In the genomic region with DNA sequence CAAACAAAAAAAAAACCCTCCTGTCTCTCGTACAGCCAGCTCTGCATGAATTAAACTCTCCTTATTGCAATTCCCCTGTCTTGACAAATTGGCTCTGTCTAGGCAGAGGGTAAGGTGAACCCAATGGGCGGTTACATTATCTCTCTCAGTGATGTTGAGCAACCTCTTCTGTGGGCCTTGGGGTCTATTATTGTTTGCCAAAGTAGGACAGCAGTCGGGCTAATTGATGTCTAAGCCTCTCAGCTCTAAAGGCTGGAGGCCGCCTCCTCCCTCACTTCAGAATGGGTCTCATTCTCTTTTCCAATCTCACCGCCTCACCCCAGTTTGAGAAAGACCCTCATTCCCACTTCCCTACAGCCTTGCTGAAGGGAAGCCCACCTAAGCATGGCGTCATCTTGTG, we compare ENCODE assay signal across 8 cellular contexts. TPM values are rescaled to one million over a fixed set of nuclear protein-coding genes. Genes with fewer than 3 reads are reported as not detected.
A peak's percentile ranks its signal among the peaks of the same experiment; 100 is the strongest.
DNase-seq lines count a peak whose midpoint lies in the region; ATAC-seq, FAIRE-seq and TF ChIP-seq lines count a peak whose summit lies in the region.

No MANE protein-coding gene starts in this region.

- no peak overlapping the region for H3K4me3 ChIP-seq in right atrium auricular region

- no peak for FAIRE-seq in frontal cortex (lab: Jason Lieb, UNC)

- intact Hi-C loops in Right ventricle myocardium superior (cut with DNase I) = loop anchor here (5.0 kb wide), 2 partner anchors 34 to 129 kb away; no protein-coding TSS in a partner anchor
- intact Hi-C loops in natural killer cell (cut with micrococcal nuclease) = loop anchor here (2.0 kb wide), 1 partner anchor 47 kb away; no protein-coding TSS in a partner anchor

- peak overlapping the region; percentile 97 for H3K4me3 Mint-ChIP-seq in central memory CD8-positive, alpha-beta T cell
- peak overlapping the region; percentile 72 for H3K4me3 Mint-ChIP-seq in natural killer cell

- H3K4me1 Mint-ChIP-seq in central memory CD8-positive, alpha-beta T cell = peaks cover 59% of the 10 kb centered on the region
- H3K4me1 Mint-ChIP-seq in natural killer cell = peaks cover 46 to 69% of the 10 kb centered on the region in 2 donors

- H3K36me3 ChIP-seq in right atrium auricular region = peaks cover under 1% of the 10 kb centered on the region

- H3K9me3 Mint-ChIP-seq in central memory CD8-positive, alpha-beta T cell = no peaks in the 10 kb centered on the region
- H3K9me3 Mint-ChIP-seq in natural killer cell = no peaks in the 10 kb centered on the region

- peaks cover 0 to 64% of the 10 kb centered on the region in 2 donors for H3K4me1 ChIP-seq in right atrium auricular region

- no peak for ATAC-seq in Right ventricle myocardium superior (ENCODE audit: poor library complexity)
- ATAC-seq in central memory CD8-positive, alpha-beta T cell (replicated peaks; ENCODE audit: extremely low read depth, poor library complexity, severe bottlenecking) = no peak
- ATAC-seq in natural killer cell = no peak
- no peak for ATAC-seq in GM21786 (IDR thresholded peaks at IDR 0.05; ENCODE audit: unreplicated experiment)

- no peaks in the 10 kb centered on the region for H3K9me3 ChIP-seq in right atrium auricular region

- H3K27ac ChIP-seq in right atrium auricular region = peak overlapping the region; percentile 98

- H3K36me3 Mint-ChIP-seq in central memory CD8-positive, alpha-beta T cell (ENCODE audit: insufficient read depth) = peaks cover 22% of the 10 kb centered on the region
- H3K36me3 Mint-ChIP-seq in natural killer cell = no peaks in the 10 kb centered on the region

- no peak for TF ChIP-seq CTCF in right atrium auricular region (IDR thresholded peaks at IDR 0.05)
- TF ChIP-seq CTCF in natural killer cell (IDR thresholded peaks at IDR 0.05) = no peak

- H3K27me3 Mint-ChIP-seq in central memory CD8-positive, alpha-beta T cell = no peaks in the 10 kb centered on the region
- H3K27me3 Mint-ChIP-seq in natural killer cell (ENCODE audit: low read depth in 2 of 2) = no peaks in the 10 kb centered on the region

- peak overlapping the region; percentile 95 for H3K27ac Mint-ChIP-seq in central memory CD8-positive, alpha-beta T cell (ENCODE audit: low read depth)
- peak overlapping the region; percentile 99 for H3K27ac Mint-ChIP-seq in natural killer cell

- DNase-seq in right atrium auricular region (ENCODE audit: low spot score) (no peak), Right ventricle myocardium superior (no peak), natural killer cell (no peak), OCI-M1 (lab: John Stamatoyannopoulos, UW) (no peak), germinal center (ENCODE audit: low spot score) (no peak), frontal cortex (ENCODE audit: low spot score in 2 of 2) (no peak)
- DNase-seq in central memory CD8-positive, alpha-beta T cell (ENCODE audit: low spot score in 2 of 2) = no peak

- H3K27me3 ChIP-seq in right atrium auricular region = no peaks in the 10 kb centered on the region

RNA-seq across cellular contexts. Expression of gene SLC25A45, which starts 1.3 kb away (rescaled TPM):
- 1 to 10 TPM; 2.6 to 3.3 TPM for total RNA-seq in right atrium auricular region
- 5.3 TPM for total RNA-seq in Right ventricle myocardium superior
- total RNA-seq in natural killer cell = 10 to 100 TPM; 50.9 to 61.1 (median 61.0) TPM
- total RNA-seq in frontal cortex = 0.41 TPM

RNA-seq across cellular contexts. Expression of gene FRMD8, which starts 2.7 kb away (rescaled TPM):
- 10 to 100 TPM; 10.2 to 23.8 TPM for total RNA-seq in right atrium auricular region
- total RNA-seq in Right ventricle myocardium superior = 8.6 TPM
- total RNA-seq in natural killer cell = 10 to 100 TPM; 45.6 to 58.4 (median 57.7) TPM
- total RNA-seq in frontal cortex = 8.2 TPM

RNA-seq across cellular contexts. Expression of gene TIGD3, which starts 29.2 kb away (rescaled TPM):
- under 1 TPM in 1 of 2 donors, not detected in 1; 0.22 TPM for total RNA-seq in right atrium auricular region
- 1.0 TPM for total RNA-seq in Right ventricle myocardium superior
- 1 to 10 TPM in 2 of 3 donors, under 1 TPM in 1; 0.70 to 2.2 (median 1.2) TPM for total RNA-seq in natural killer cell
- total RNA-seq in frontal cortex = 5.3 TPM

RNA-seq across cellular contexts. Expression of gene NEAT1, which starts 38.8 kb away (rescaled TPM):
- total RNA-seq in right atrium auricular region (10 to 100 TPM; 43.7 to 52.5 TPM), Right ventricle myocardium superior (451 TPM), natural killer cell (1,000 to 10,000 TPM; 1,031 to 1,768 (median 1,493) TPM), frontal cortex (1.6 TPM)

RNA-seq across cellular contexts. Expression of gene DPF2, which starts 50.1 kb away (rescaled TPM):
- total RNA-seq in right atrium auricular region = 10 to 100 TPM; 46.3 TPM
- 49.3 TPM for total RNA-seq in Right ventricle myocardium superior
- 100 to 1,000 TPM in 1 of 3 donors, 10 to 100 TPM in 2; 69.6 to 102 (median 89.1) TPM for total RNA-seq in natural killer cell
- 17.5 TPM for total RNA-seq in frontal cortex
